26 cellular contexts compared by ENCODE assay signal in the genomic region with DNA sequence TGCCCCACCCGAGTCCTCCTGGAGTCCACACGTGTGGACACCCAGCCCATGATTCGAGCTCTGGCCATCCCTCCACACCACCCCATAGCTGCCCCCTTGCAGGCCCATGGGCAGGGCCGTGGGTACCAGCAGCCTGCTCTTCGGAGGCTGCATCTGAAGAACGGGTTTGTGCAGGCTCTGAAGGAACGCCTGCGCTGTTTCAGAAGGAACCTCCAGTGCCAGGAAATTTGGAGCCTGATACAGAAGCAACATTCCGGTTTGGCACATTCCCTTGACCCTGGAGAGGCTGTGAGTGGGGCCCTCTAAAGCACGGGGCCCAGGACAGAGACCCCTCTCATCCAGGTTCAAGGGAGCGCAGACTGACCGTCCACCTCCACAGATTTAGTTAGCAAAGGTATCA. TPM values are rescaled to one million over a fixed set of nuclear protein-coding genes. Genes with fewer than 3 reads are reported as not detected.
DNase-seq lines count a peak whose midpoint lies in the region; ATAC-seq, FAIRE-seq and TF ChIP-seq lines count a peak whose summit lies in the region.
"Had no signal": no experiment of that assay in that cellular context is flagged by ENCODE, and none has a peak within 500 bp of the region (broad histone marks: within the 10 kb centered on the region; RNA-seq: fewer than 3 reads in every experiment).

No MANE protein-coding gene starts in this region.

- H3K27ac ChIP-seq in GM23248 (peak overlapping the region; percentile 90), K562 (ENCODE audit: extremely low read depth, low read depth, low read length) (no peak overlapping the region), mesodermal cell (ENCODE audit: low read depth, low read length, severe bottlenecking) (peak overlapping the region; percentile 87)
- H3K27ac ChIP-seq: KMS-11, lower lobe of right lung, neural progenitor cell, prostate gland, RWPE1, SK-N-MC, thyroid gland had no signal

- H3K36me3 ChIP-seq in GM23248 (ENCODE audit: low read depth) = no peaks in the 10 kb centered on the region
- no peaks in the 10 kb centered on the region for H3K36me3 ChIP-seq in K562 (ENCODE audit: control insufficient read depth, insufficient read depth, low read length)
- H3K36me3 ChIP-seq in mesodermal cell (ENCODE audit: control insufficient read depth, insufficient read depth, low read length) = no peaks in the 10 kb centered on the region
- H3K36me3 ChIP-seq in skeletal muscle satellite cell (ENCODE audit: insufficient read depth, low read length) = no peaks in the 10 kb centered on the region
- H3K36me3 ChIP-seq: lower lobe of right lung, neural progenitor cell, prostate gland, thyroid gland had no signal

- H3K9me2 ChIP-seq in GM23248 (ENCODE audit: insufficient read depth) = no peaks in the 10 kb centered on the region

- H3K9me1 ChIP-seq in K562 (ENCODE audit: control insufficient read depth, insufficient read depth, low read length) = no peaks in the 10 kb centered on the region

- H3K4me3 ChIP-seq in GM23248 (peak overlapping the region; percentile 47), K562 (no peak overlapping the region), mesodermal cell (ENCODE audit: extremely low read depth, insufficient read depth, low read length, poor library complexity, severe bottlenecking) (no peak overlapping the region), skeletal muscle satellite cell (ENCODE audit: low read length) (no peak overlapping the region)
- H3K4me3 ChIP-seq: lower lobe of right lung, neural progenitor cell, prostate gland, thyroid gland had no signal

- in situ Hi-C loops in GM23248 (cut with MboI) = no loop called here
- in situ Hi-C loops in K562 (cut with MboI) = no loop called here
- in situ Hi-C loops in GM13977 (cut with MboI; ENCODE audit: low pct_unique_long_range_greater_than_20kb, low sequenced_read_pairs, unreplicated experiment) = loop anchor here (25.0 kb wide), 1 partner anchor 282 kb away; no protein-coding TSS in a partner anchor

- peaks cover 38% of the 10 kb centered on the region for H3F3A ChIP-seq in GM23248 (ENCODE audit: insufficient read depth)

- no peak for TF ChIP-seq RAD21 in K562 (CRISPR knock-in tag; conservative IDR thresholded peaks at IDR 0.05 in 1 of 2, IDR thresholded peaks at IDR 0.05 in 1 of 2)

- no peak for DNase-seq in GM23248
- DNase-seq in K562 (ENCODE audit: extremely low read depth in 1 of 4, low spot score in 3 of 4) = no peak
- no peak for DNase-seq in DMS53 (lab: John Stamatoyannopoulos, UW)
- DNase-seq in GM13977 (ENCODE audit: low spot score) = no peak
- DNase-seq in NCI-H2029 treated with DMSO at 0.1 percent for 48 hours (lab: John Stamatoyannopoulos, UW) = no peak
- DNase-seq: activated CD4-positive, alpha-beta memory T cell treated with anti-CD3 and anti-CD28 coated beads, Interleukin-2, amount 10 ng/mL, durations not matched to agents 7 days and 5 days; activated CD4-positive, alpha-beta T cell treated with anti-CD3 and anti-CD28 coated beads for 1 hour; activated effector memory CD4-positive, alpha-beta T cell treated with anti-CD3 and anti-CD28 coated beads, Interleukin-2, amount 50 U/mL, for 16 hours; activated naive CD8-positive, alpha-beta T cell treated with anti-CD3 and anti-CD28 coated beads, Interleukin-2, amount 50 U/mL, for 24 hours; C1 segment of cervical spinal cord; Caco-2; DMS79; GF-D8; lower lobe of right lung; NCI-H146; NCI-H446; T-helper 2 cell; thyroid gland had no signal

- no peak for TF ChIP-seq POLR2A in K562 (conservative IDR thresholded peaks at IDR 0.05)

- peak overlapping the region; percentile 66 for H3K4me2 ChIP-seq in GM23248 (ENCODE audit: unreplicated experiment)
- no peak overlapping the region for H3K4me2 ChIP-seq in K562 (ENCODE audit: insufficient read depth, low read length)
- peak overlapping the region; percentile 64 for H3K4me2 ChIP-seq in skeletal muscle satellite cell (ENCODE audit: low read length)
- H3K4me2 ChIP-seq: KMS-11, neural progenitor cell had no signal

- TF ChIP-seq CTCF in K562 (IDR thresholded peaks at IDR 0.05 in 2 of 3, conservative IDR thresholded peaks at IDR 0.05 in 1 of 3; ENCODE audit: insufficient read depth in 2 of 3, low read depth in 1 of 3, low read length in 3 of 3) (no peak), GM13977 (IDR thresholded peaks at IDR 0.05; ENCODE audit: extremely low read depth, insufficient read depth, missing control alignments) (no peak)

- no peaks in the 10 kb centered on the region for H4K20me1 ChIP-seq in GM23248 (ENCODE audit: insufficient read depth)
- H4K20me1 ChIP-seq in K562 (replicated peaks; ENCODE audit: control insufficient read depth, insufficient read depth, low read length) = no peaks in the 10 kb centered on the region

- H2AFZ ChIP-seq in GM23248 (peak overlapping the region; percentile 32), K562 (ENCODE audit: low read depth, low read length) (0 out of 2 replicates have a peak overlapping the region, but pooled peaks have one; percentile 62)
- H2AFZ ChIP-seq: neural progenitor cell had no signal

- H3K4me1 ChIP-seq in GM23248 (ENCODE audit: insufficient read depth) = peaks cover 34% of the 10 kb centered on the region
- peaks cover 23 to 25% of the 10 kb centered on the region in 2 experiments for H3K4me1 ChIP-seq in K562 (replicated peaks in 1 of 2; ENCODE audit: control insufficient read depth in 2 of 2, insufficient read depth in 2 of 2, low read length in 2 of 2)
- peaks cover 51% of the 10 kb centered on the region for H3K4me1 ChIP-seq in mesodermal cell (ENCODE audit: control insufficient read depth, insufficient read depth, low read length, poor library complexity, severe bottlenecking)
- H3K4me1 ChIP-seq in skeletal muscle satellite cell (ENCODE audit: control insufficient read depth, insufficient read depth, low read length) = peaks cover 49% of the 10 kb centered on the region
- H3K4me1 ChIP-seq: Caco-2, lower lobe of right lung, neural progenitor cell, prostate gland had no signal

- H3K9me3 ChIP-seq in GM23248 (ENCODE audit: low read depth) = no peaks in the 10 kb centered on the region
- H3K9me3 ChIP-seq in K562 (replicated peaks; ENCODE audit: control insufficient read depth, insufficient read depth, low read depth, low read length) = no peaks in the 10 kb centered on the region; the same call in 1 of the 2 replicates
- no peaks in the 10 kb centered on the region for H3K9me3 ChIP-seq in mesodermal cell (ENCODE audit: control insufficient read depth, low read length)
- H3K9me3 ChIP-seq in skeletal muscle satellite cell (replicated peaks; ENCODE audit: low read length) = no peaks in the 10 kb centered on the region
- H3K9me3 ChIP-seq: Caco-2, lower lobe of right lung, prostate gland, thyroid gland had no signal

- 80 to 81% methylated on average over 12 of the region's 12 CpGs for WGBS in GM23248 (ENCODE audit: low coverage in 1 of 2, low lambda C conversion rate in 2 of 2, missing lambda C conversion rate in 2 of 2), 2 experiments
- 63% methylated on average over 12 of the region's 12 CpGs for WGBS in K562 (ENCODE audit: insufficient coverage, low coverage, missing lambda C conversion rate)
- 89 to 90% methylated on average over 9 to 12 of the region's 12 CpGs for WGBS in mesodermal cell (ENCODE audit: insufficient coverage in 2 of 2), 2 experiments

- no peak for TF ChIP-seq EP300 in K562 (IDR thresholded peaks at IDR 0.05; ENCODE audit: low read length)

- H3K79me2 ChIP-seq in GM23248 (ENCODE audit: insufficient read depth) = no peaks in the 10 kb centered on the region
- H3K79me2 ChIP-seq in K562 (ENCODE audit: control insufficient read depth, insufficient read depth, low read length) = no peaks in the 10 kb centered on the region

- CTCF ChIA-PET in K562 (lab: Yijun Ruan, JAX; ENCODE audit: low intra/inter-chr PET ratio) = no interaction called here

- no TSS peak for BruUV-seq in K562 (replicated peaks; lab: Mats Ljungman, UMichigan)

- H3K27me3 ChIP-seq in GM23248 (replicated peaks; ENCODE audit: insufficient read depth) (no peaks in the 10 kb centered on the region), K562 (ENCODE audit: control insufficient read depth in 2 of 2, insufficient read depth in 2 of 2, low read length in 2 of 2) (peaks cover 7 to 22% of the 10 kb centered on the region in 2 experiments; a peak in 4 of 5 replicates), skeletal muscle satellite cell (ENCODE audit: control insufficient read depth, insufficient read depth, low read length) (no peaks in the 10 kb centered on the region)
- H3K27me3 ChIP-seq: neural progenitor cell, thyroid gland had no signal

- no peak for ATAC-seq in K562
- no peak for ATAC-seq in GM21717 (IDR thresholded peaks at IDR 0.05; ENCODE audit: unreplicated experiment)
- ATAC-seq: activated naive CD8-positive, alpha-beta T cell treated with anti-CD3 and anti-CD28 coated beads, Interleukin-2, amount 50 U/mL, for 24 hours; lower lobe of right lung had no signal

- POLR2A ChIA-PET in K562 (lab: Yijun Ruan, JAX) = interaction anchor here (0.6 to 1.0 kb wide), 2 partner anchors 259 to 301 kb away, joined by 3 read pairs; no protein-coding TSS in a partner anchor

- intact Hi-C loops in K562 (cut with micrococcal nuclease) = no loop called here

- peak overlapping the region; percentile 71 for H3K9ac ChIP-seq in GM23248
- H3K9ac ChIP-seq in K562 (ENCODE audit: insufficient read depth in 1 of 2, low read depth in 2 of 2, low read length in 2 of 2) = no peak overlapping the region; a peak in 1 of 4 replicates
- H3K9ac ChIP-seq in skeletal muscle satellite cell (ENCODE audit: low read depth, low read length) = peak overlapping the region; percentile 38
- H3K9ac ChIP-seq: KMS-11, neural progenitor cell had no signal

- no peak for FAIRE-seq in K562 (lab: Jason Lieb, UNC)

RNA-seq across cellular contexts. Expression of a gene that starts 57.0 kb away (rescaled TPM):
- total RNA-seq in GM23248 (2014; rRNA removed; shearing (Covaris generic)) = 29.1 and 36.3 TPM in 2 replicates
- 10.7 and 11.3 TPM in 2 replicates for polyA plus RNA-seq in GM23248 (2016; fragmentation: Nextera tagmentation; extraction: Ambion mirVana)
- total RNA-seq in K562 (2011; cell fraction: chromatin; rRNA removed; ENCODE audit: low replicate concordance) = 30.4 and 40.8 TPM in 2 replicates
- total RNA-seq in K562 (2011; cell fraction: nucleolus; rRNA removed) = 22.5 and 24.2 TPM in 2 replicates
- total RNA-seq in K562 (2011; cell fraction: nucleoplasm; rRNA removed) = 37.6 and 62.4 TPM in 2 replicates
- 31.1 and 34.5 TPM in 2 replicates for total RNA-seq in K562 (2014; rRNA removed)
- total RNA-seq in K562 (2014; rRNA removed; fragmentation: Illumina TruSeq; extraction: Trizol) = 69.9 and 73.6 TPM in 2 replicates
- 59.6 and 63.6 TPM in 2 replicates for total RNA-seq in K562 (2015; rRNA removed; fragmentation: Illumina TruSeq; extraction: Trizol)
- total RNA-seq in K562 (2021) = 75.5 and 82.5 TPM in 2 replicates
- 64.8 and 90.3 TPM in 2 replicates for polyA plus RNA-seq in K562 (2011; rRNA removed)
- polyA plus RNA-seq in K562 (2011; cell fraction: cytosol; rRNA removed) = 29.8 and 49.5 TPM in 2 replicates
- polyA plus RNA-seq in K562 (2011; cell fraction: nucleus; rRNA removed) = 44.5 and 52.5 TPM in 2 replicates
- 48.0 and 52.7 TPM in 2 replicates for polyA plus RNA-seq in K562 (2012)
- polyA plus RNA-seq in K562 (2014; fragmentation: Illumina TruSeq; extraction: Trizol) = 78.3 and 101 TPM in 2 replicates
- polyA plus RNA-seq in K562 (2014; fragmentation: Nextera tagmentation; extraction: Ambion mirVana) = 1 to 10 TPM; 3.3 to 6.3 TPM
- polyA plus RNA-seq in K562 (2014; rRNA removed) = 59.1 and 59.4 TPM in 2 replicates
- polyA minus RNA-seq in K562 (2011; rRNA and poly(A)+ RNA removed) = 46.6 and 47.8 TPM in 2 replicates
- 26.5 and 29.5 TPM in 2 replicates for polyA minus RNA-seq in K562 (2011; cell fraction: cytosol; rRNA and poly(A)+ RNA removed)
- 28.0 and 52.0 TPM in 2 replicates for polyA minus RNA-seq in K562 (2011; cell fraction: nucleus; rRNA and poly(A)+ RNA removed)
- polyA plus RNA-seq in mesodermal cell (2013, experiment 1 of 2) = 86.8 TPM
- 79.6 TPM for polyA plus RNA-seq in mesodermal cell (2013, experiment 2 of 2)
- 38.3 and 40.2 TPM in 2 replicates for total RNA-seq in skeletal muscle satellite cell (2012; rRNA removed)

RNA-seq across cellular contexts. Expression of a gene that starts 57.4 kb away (rescaled TPM):
- total RNA-seq in GM23248 (2014; rRNA removed; shearing (Covaris generic)) = 13.2 and 20.3 TPM in 2 replicates
- polyA plus RNA-seq in GM23248 (2016; fragmentation: Nextera tagmentation; extraction: Ambion mirVana) = 49.5 and 54.7 TPM in 2 replicates
- total RNA-seq in K562 (2011; cell fraction: chromatin; rRNA removed; ENCODE audit: low replicate concordance) = 5.4 and 7.1 TPM in 2 replicates
- 4.5 and 5.0 TPM in 2 replicates for total RNA-seq in K562 (2011; cell fraction: nucleolus; rRNA removed)
- total RNA-seq in K562 (2011; cell fraction: nucleoplasm; rRNA removed) = 4.6 and 7.2 TPM in 2 replicates
- 1.4 TPM in 2 replicates for total RNA-seq in K562 (2014; rRNA removed)
- 1.3 and 1.7 TPM in 2 replicates for total RNA-seq in K562 (2014; rRNA removed; fragmentation: Illumina TruSeq; extraction: Trizol)
- total RNA-seq in K562 (2015; rRNA removed; fragmentation: Illumina TruSeq; extraction: Trizol) = 1.5 and 2.1 TPM in 2 replicates
- 4.0 and 5.9 TPM in 2 replicates for total RNA-seq in K562 (2021)
- polyA plus RNA-seq in K562 (2011; rRNA removed) = 2.6 and 6.8 TPM in 2 replicates
- polyA plus RNA-seq in K562 (2011; cell fraction: cytosol; rRNA removed) = 2.4 and 6.8 TPM in 2 replicates
- polyA plus RNA-seq in K562 (2011; cell fraction: nucleus; rRNA removed) = 6.6 and 11.3 TPM in 2 replicates
- 4.0 and 11.0 TPM in 2 replicates for polyA plus RNA-seq in K562 (2012)
- 2.6 and 3.6 TPM in 2 replicates for polyA plus RNA-seq in K562 (2014; fragmentation: Illumina TruSeq; extraction: Trizol)
- polyA plus RNA-seq in K562 (2014; fragmentation: Nextera tagmentation; extraction: Ambion mirVana) = under 1 TPM; 0.27 to 0.30 TPM
- polyA plus RNA-seq in K562 (2014; rRNA removed) = 3.1 and 3.4 TPM in 2 replicates
- 2.2 and 3.6 TPM in 2 replicates for polyA minus RNA-seq in K562 (2011; rRNA and poly(A)+ RNA removed)
- polyA minus RNA-seq in K562 (2011; cell fraction: cytosol; rRNA and poly(A)+ RNA removed) = 2.2 and 5.6 TPM in 2 replicates
- polyA minus RNA-seq in K562 (2011; cell fraction: nucleus; rRNA and poly(A)+ RNA removed) = 3.8 and 8.9 TPM in 2 replicates
- polyA plus RNA-seq in mesodermal cell (2013, experiment 1 of 2) = 39.5 TPM
- 32.9 TPM for polyA plus RNA-seq in mesodermal cell (2013, experiment 2 of 2)
- 8.3 and 9.1 TPM in 2 replicates for total RNA-seq in skeletal muscle satellite cell (2012; rRNA removed)

Comparison
In these comparisons a context has a peak if more than half of its experiments do, and no peak if none do; other contexts are left out.
1. H3K9ac ChIP-seq: peak in GM23248 (single experiment) and skeletal muscle satellite cell (single experiment); none in K562 (0 of 2).